In the genomic region with DNA sequence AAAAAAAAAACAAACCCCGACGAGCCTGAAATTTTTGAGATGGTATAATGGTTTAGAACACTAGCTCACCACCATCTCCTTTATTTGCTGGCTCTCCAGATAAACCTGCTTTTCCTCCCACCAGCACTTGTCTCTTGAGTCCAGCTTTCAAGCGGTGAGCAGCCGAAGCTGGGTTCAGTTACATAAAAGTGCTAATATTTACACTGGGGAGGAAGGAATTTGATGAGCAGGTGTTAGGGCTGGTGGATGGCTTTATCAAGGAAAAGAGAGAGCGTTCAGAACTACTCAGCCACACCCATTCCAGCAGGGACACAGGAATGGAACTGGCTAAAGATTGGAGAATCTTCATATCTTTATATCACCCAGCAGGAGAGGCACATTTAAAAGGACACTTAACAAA, we compare ENCODE assay signal across 1 cellular context.
TF ChIP-seq lines count a peak whose summit lies in the region.

No MANE protein-coding gene starts in this region.

TF ChIP-seq in HepG2, 621 proteins besides CTCF, POLR2A, EP300 and RAD21 (continued from another document and continues in another):
- TF ChIP-seq, protein P1, sequence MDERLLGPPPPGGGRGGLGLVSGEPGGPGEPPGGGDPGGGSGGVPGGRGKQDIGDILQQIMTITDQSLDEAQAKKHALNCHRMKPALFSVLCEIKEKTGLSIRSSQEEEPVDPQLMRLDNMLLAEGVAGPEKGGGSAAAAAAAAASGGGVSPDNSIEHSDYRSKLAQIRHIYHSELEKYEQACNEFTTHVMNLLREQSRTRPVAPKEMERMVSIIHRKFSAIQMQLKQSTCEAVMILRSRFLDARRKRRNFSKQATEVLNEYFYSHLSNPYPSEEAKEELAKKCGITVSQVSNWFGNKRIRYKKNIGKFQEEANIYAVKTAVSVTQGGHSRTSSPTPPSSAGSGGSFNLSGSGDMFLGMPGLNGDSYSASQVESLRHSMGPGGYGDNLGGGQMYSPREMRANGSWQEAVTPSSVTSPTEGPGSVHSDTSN (CRISPR knock-in tag; IDR thresholded peaks at IDR 0.05), result no peak
- TF ChIP-seq SPEN (CRISPR knock-in tag; IDR thresholded peaks at IDR 0.05; ENCODE audit: low read depth) (no peak), HNRNPL (IDR thresholded peaks at IDR 0.05; ENCODE audit: low read depth, low read length) (no peak), CHD2 (IDR thresholded peaks at IDR 0.05; ENCODE audit: low read depth, low read length) (no peak), CEBPG (CRISPR knock-in tag; IDR thresholded peaks at IDR 0.05) (peak; percentile 26; the same call in 1 of the 2 replicates), ZNF263 (CRISPR knock-in tag; IDR thresholded peaks at IDR 0.05) (peak; percentile 47; the same call in 1 of the 2 replicates), HDAC1 (CRISPR knock-in tag; IDR thresholded peaks at IDR 0.05) (peak; percentile 61), MEIS2 (CRISPR knock-in tag; IDR thresholded peaks at IDR 0.05) (0 out of 2 replicates have a peak, but pooled peaks have one; percentile 26), ZNF678 (CRISPR knock-in tag; IDR thresholded peaks at IDR 0.05) (no peak), ZNF510 (CRISPR knock-in tag; IDR thresholded peaks at IDR 0.05; ENCODE audit: low read depth) (no peak), ZNF3 (CRISPR knock-in tag; IDR thresholded peaks at IDR 0.05) (no peak), ZNF441 (CRISPR knock-in tag; IDR thresholded peaks at IDR 0.05; ENCODE audit: borderline replicate concordance) (no peak), ZIK1 (CRISPR knock-in tag; IDR thresholded peaks at IDR 0.05; ENCODE audit: borderline replicate concordance, low read depth) (no peak), FOXM1 (CRISPR knock-in tag; IDR thresholded peaks at IDR 0.05) (no peak), NR2C2 (CRISPR knock-in tag; IDR thresholded peaks at IDR 0.05; ENCODE audit: borderline replicate concordance) (no peak; the same call in 1 of the 2 replicates), ZNF761 (CRISPR knock-in tag; conservative IDR thresholded peaks at IDR 0.05) (no peak), ELF1 (CRISPR knock-in tag; IDR thresholded peaks at IDR 0.05) (peak; percentile 17; the same call in 1 of the 2 replicates), ADNP (CRISPR knock-in tag; IDR thresholded peaks at IDR 0.05) (no peak), POLR2AphosphoS5 (IDR thresholded peaks at IDR 0.05; ENCODE audit: low read depth, low read length) (no peak), NBN (conservative IDR thresholded peaks at IDR 0.05) (no peak), TMF1 (CRISPR knock-in tag; IDR thresholded peaks at IDR 0.05; ENCODE audit: low read depth) (no peak), RFXAP (CRISPR knock-in tag; IDR thresholded peaks at IDR 0.05; ENCODE audit: borderline replicate concordance) (no peak), ARNTL (CRISPR knock-in tag; IDR thresholded peaks at IDR 0.05) (0 out of 2 replicates have a peak, but pooled peaks have one; percentile 34), ARNT (IDR thresholded peaks at IDR 0.05) (no peak), XRCC5 (optimal IDR thresholded peaks at IDR 0.05; ENCODE audit: low read length) (no peak), ZNF34 (CRISPR knock-in tag; IDR thresholded peaks at IDR 0.05; ENCODE audit: borderline replicate concordance) (no peak), ZNF431 (CRISPR knock-in tag; IDR thresholded peaks at IDR 0.05; ENCODE audit: borderline replicate concordance, low read depth) (no peak), ZSCAN12 (CRISPR knock-in tag; IDR thresholded peaks at IDR 0.05) (no peak), ZNF713 (CRISPR knock-in tag; IDR thresholded peaks at IDR 0.05) (no peak), TBX2 (CRISPR knock-in tag; IDR thresholded peaks at IDR 0.05; ENCODE audit: borderline replicate concordance) (peak; percentile 78; the same call in 1 of the 2 replicates), ZNF468 (CRISPR knock-in tag; IDR thresholded peaks at IDR 0.05) (no peak), U2AF2 (IDR thresholded peaks at IDR 0.05; ENCODE audit: low read depth, low read length) (no peak), ZNF180 (CRISPR knock-in tag; IDR thresholded peaks at IDR 0.05; ENCODE audit: borderline replicate concordance, low read depth) (no peak), ARID2 (CRISPR knock-in tag; IDR thresholded peaks at IDR 0.05; ENCODE audit: borderline replicate concordance) (no peak), REPIN1 (CRISPR knock-in tag; IDR thresholded peaks at IDR 0.05; ENCODE audit: borderline replicate concordance, low read depth) (peak; percentile 63; the same call in 1 of the 2 replicates), SNAPC2 (CRISPR knock-in tag; IDR thresholded peaks at IDR 0.05) (no peak), ZNF354B (CRISPR knock-in tag; IDR thresholded peaks at IDR 0.05) (no peak), SP4 (CRISPR knock-in tag; IDR thresholded peaks at IDR 0.05) (no peak)
- TF ChIP-seq, protein P2, sequence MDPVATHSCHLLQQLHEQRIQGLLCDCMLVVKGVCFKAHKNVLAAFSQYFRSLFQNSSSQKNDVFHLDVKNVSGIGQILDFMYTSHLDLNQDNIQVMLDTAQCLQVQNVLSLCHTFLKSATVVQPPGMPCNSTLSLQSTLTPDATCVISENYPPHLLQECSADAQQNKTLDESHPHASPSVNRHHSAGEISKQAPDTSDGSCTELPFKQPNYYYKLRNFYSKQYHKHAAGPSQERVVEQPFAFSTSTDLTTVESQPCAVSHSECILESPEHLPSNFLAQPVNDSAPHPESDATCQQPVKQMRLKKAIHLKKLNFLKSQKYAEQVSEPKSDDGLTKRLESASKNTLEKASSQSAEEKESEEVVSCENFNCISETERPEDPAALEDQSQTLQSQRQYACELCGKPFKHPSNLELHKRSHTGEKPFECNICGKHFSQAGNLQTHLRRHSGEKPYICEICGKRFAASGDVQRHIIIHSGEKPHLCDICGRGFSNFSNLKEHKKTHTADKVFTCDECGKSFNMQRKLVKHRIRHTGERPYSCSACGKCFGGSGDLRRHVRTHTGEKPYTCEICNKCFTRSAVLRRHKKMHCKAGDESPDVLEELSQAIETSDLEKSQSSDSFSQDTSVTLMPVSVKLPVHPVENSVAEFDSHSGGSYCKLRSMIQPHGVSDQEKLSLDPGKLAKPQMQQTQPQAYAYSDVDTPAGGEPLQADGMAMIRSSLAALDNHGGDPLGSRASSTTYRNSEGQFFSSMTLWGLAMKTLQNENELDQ (CRISPR knock-in tag; IDR thresholded peaks at IDR 0.05; ENCODE audit: borderline replicate concordance), result no peak
- TF ChIP-seq, protein P3, sequence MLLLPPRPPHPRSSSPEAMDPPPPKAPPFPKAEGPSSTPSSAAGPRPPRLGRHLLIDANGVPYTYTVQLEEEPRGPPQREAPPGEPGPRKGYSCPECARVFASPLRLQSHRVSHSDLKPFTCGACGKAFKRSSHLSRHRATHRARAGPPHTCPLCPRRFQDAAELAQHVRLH (CRISPR knock-in tag; IDR thresholded peaks at IDR 0.05; ENCODE audit: borderline replicate concordance, low read depth), result no peak
- TF ChIP-seq, protein P4, sequence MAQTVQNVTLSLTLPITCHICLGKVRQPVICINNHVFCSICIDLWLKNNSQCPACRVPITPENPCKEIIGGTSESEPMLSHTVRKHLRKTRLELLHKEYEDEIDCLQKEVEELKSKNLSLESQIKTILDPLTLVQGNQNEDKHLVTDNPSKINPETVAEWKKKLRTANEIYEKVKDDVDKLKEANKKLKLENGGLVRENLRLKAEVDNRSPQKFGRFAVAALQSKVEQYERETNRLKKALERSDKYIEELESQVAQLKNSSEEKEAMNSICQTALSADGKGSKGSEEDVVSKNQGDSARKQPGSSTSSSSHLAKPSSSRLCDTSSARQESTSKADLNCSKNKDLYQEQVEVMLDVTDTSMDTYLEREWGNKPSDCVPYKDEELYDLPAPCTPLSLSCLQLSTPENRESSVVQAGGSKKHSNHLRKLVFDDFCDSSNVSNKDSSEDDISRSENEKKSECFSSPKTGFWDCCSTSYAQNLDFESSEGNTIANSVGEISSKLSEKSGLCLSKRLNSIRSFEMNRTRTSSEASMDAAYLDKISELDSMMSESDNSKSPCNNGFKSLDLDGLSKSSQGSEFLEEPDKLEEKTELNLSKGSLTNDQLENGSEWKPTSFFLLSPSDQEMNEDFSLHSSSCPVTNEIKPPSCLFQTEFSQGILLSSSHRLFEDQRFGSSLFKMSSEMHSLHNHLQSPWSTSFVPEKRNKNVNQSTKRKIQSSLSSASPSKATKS (CRISPR knock-in tag; IDR thresholded peaks at IDR 0.05), result no peak
- TF ChIP-seq, protein P5, sequence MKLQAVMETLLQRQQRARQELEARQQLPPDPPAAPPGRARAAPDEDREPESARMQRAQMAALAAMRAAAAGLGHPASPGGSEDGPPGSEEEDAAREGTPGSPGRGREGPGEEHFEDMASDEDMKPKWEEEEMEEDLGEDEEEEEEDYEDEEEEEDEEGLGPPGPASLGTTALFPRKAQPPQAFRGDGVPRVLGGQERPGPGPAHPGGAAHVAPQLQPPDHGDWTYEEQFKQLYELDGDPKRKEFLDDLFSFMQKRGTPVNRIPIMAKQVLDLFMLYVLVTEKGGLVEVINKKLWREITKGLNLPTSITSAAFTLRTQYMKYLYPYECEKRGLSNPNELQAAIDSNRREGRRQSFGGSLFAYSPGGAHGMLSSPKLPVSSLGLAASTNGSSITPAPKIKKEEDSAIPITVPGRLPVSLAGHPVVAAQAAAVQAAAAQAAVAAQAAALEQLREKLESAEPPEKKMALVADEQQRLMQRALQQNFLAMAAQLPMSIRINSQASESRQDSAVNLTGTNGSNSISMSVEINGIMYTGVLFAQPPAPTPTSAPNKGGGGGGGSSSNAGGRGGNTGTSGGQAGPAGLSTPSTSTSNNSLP (IDR thresholded peaks at IDR 0.05; ENCODE audit: low read depth, low read length), result peak; percentile 83
- TF ChIP-seq, protein P6, sequence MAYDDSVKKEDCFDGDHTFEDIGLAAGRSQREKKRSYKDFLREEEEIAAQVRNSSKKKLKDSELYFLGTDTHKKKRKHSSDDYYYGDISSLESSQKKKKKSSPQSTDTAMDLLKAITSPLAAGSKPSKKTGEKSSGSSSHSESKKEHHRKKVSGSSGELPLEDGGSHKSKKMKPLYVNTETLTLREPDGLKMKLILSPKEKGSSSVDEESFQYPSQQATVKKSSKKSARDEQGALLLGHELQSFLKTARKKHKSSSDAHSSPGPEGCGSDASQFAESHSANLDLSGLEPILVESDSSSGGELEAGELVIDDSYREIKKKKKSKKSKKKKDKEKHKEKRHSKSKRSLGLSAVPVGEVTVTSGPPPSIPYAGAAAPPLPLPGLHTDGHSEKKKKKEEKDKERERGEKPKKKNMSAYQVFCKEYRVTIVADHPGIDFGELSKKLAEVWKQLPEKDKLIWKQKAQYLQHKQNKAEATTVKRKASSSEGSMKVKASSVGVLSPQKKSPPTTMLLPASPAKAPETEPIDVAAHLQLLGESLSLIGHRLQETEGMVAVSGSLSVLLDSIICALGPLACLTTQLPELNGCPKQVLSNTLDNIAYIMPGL (CRISPR knock-in tag; IDR thresholded peaks at IDR 0.05; ENCODE audit: borderline replicate concordance in 1 of 2, low read depth in 1 of 2), result no peak
- TF ChIP-seq, protein P7, sequence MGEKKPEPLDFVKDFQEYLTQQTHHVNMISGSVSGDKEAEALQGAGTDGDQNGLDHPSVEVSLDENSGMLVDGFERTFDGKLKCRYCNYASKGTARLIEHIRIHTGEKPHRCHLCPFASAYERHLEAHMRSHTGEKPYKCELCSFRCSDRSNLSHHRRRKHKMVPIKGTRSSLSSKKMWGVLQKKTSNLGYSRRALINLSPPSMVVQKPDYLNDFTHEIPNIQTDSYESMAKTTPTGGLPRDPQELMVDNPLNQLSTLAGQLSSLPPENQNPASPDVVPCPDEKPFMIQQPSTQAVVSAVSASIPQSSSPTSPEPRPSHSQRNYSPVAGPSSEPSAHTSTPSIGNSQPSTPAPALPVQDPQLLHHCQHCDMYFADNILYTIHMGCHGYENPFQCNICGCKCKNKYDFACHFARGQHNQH (CRISPR knock-in tag; IDR thresholded peaks at IDR 0.05), result peak; percentile 23; the same call in 1 of the 2 replicates
- TF ChIP-seq, protein P8, sequence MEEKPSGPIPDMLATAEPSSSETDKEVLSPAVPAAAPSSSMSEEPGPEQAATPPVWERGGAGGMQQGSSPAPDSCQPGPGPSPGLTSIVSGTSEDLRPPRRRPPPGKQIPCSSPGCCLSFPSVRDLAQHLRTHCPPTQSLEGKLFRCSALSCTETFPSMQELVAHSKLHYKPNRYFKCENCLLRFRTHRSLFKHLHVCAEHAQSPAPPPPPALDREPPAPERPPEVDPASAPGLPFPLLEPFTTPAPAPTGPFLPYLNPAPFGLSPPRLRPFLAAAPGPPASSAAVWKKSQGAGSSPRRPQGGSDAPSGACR (CRISPR knock-in tag; IDR thresholded peaks at IDR 0.05), result no peak
- TF ChIP-seq, protein P9, sequence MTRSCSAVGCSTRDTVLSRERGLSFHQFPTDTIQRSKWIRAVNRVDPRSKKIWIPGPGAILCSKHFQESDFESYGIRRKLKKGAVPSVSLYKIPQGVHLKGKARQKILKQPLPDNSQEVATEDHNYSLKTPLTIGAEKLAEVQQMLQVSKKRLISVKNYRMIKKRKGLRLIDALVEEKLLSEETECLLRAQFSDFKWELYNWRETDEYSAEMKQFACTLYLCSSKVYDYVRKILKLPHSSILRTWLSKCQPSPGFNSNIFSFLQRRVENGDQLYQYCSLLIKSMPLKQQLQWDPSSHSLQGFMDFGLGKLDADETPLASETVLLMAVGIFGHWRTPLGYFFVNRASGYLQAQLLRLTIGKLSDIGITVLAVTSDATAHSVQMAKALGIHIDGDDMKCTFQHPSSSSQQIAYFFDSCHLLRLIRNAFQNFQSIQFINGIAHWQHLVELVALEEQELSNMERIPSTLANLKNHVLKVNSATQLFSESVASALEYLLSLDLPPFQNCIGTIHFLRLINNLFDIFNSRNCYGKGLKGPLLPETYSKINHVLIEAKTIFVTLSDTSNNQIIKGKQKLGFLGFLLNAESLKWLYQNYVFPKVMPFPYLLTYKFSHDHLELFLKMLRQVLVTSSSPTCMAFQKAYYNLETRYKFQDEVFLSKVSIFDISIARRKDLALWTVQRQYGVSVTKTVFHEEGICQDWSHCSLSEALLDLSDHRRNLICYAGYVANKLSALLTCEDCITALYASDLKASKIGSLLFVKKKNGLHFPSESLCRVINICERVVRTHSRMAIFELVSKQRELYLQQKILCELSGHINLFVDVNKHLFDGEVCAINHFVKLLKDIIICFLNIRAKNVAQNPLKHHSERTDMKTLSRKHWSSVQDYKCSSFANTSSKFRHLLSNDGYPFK (CRISPR knock-in tag; IDR thresholded peaks at IDR 0.05; ENCODE audit: borderline replicate concordance), result no peak
